ENCODE assay signal across 19 cellular contexts in genomic region chr4:41320786-41321185, GRCh38.
DNase-seq lines count a peak whose midpoint lies in the region; ATAC-seq, FAIRE-seq and TF ChIP-seq lines count a peak whose summit lies in the region.
"Had no signal": no experiment of that assay in that cellular context is flagged by ENCODE, and none has a peak within 500 bp of the region (broad histone marks: within the 10 kb centered on the region; RNA-seq: fewer than 3 reads in every experiment).

No MANE protein-coding gene starts in this region.

- H2AFZ ChIP-seq in HCT116 (ENCODE audit: low read depth, low read length, poor library complexity, severe bottlenecking): peak overlapping the region; percentile 6

- H3K4me1 ChIP-seq in HCT116 (ENCODE audit: control insufficient read depth in 1 of 2, insufficient read depth in 2 of 2, low read length in 2 of 2): peaks cover 15 to 34% of the 10 kb centered on the region in 2 experiments
- peaks cover 26% of the 10 kb centered on the region for H3K4me1 ChIP-seq in RWPE2 (ENCODE audit: insufficient read depth, poor library complexity, severe bottlenecking)
- H3K4me1 ChIP-seq in prostate gland (replicated peaks): peaks cover 6% of the 10 kb centered on the region

- TF ChIP-seq CTCF in 22Rv1 (IDR thresholded peaks at IDR 0.05) (no peak), HCT116 (IDR thresholded peaks at IDR 0.05 in 2 of 3, conservative IDR thresholded peaks at IDR 0.05 in 1 of 3; ENCODE audit: borderline replicate concordance in 1 of 3, insufficient read depth in 1 of 3, low read depth in 2 of 3, low read length in 2 of 3) (no peak), RWPE2 (IDR thresholded peaks at IDR 0.05; ENCODE audit: poor library complexity, severe bottlenecking) (no peak), prostate gland (IDR thresholded peaks at IDR 0.05) (no peak), D721Med (IDR thresholded peaks at IDR 0.05; ENCODE audit: insufficient read depth, missing control alignments) (no peak)

- H3K4me2 ChIP-seq in HCT116 (ENCODE audit: low read length): peak overlapping the region; percentile 46; the same call in 1 of the 2 replicates
- H3K4me2 ChIP-seq: KMS-11 had no signal

- WGBS in prostate gland: 76% methylated on average over 1 of the region's 1 CpG

- H3K4me1 Mint-ChIP-seq in activated CD8-positive, alpha-beta memory T cell treated with anti-CD3 and anti-CD28 coated beads, Interleukin-2, amount 10 ng/mL, durations not matched to agents 7 days and 5 days: no peaks in the 10 kb centered on the region
- H3K4me1 Mint-ChIP-seq: CD14-positive monocyte; CD4-positive, alpha-beta memory T cell had no signal

- no peak overlapping the region for H3K27ac Mint-ChIP-seq in activated CD8-positive, alpha-beta memory T cell treated with anti-CD3 and anti-CD28 coated beads, Interleukin-2, amount 10 ng/mL, durations not matched to agents 7 days and 5 days
- H3K27ac Mint-ChIP-seq: CD14-positive monocyte; CD4-positive, alpha-beta memory T cell had no signal

- H3K4me3 Mint-ChIP-seq in activated CD8-positive, alpha-beta memory T cell treated with anti-CD3 and anti-CD28 coated beads, Interleukin-2, amount 10 ng/mL, durations not matched to agents 7 days and 5 days: no peak overlapping the region
- H3K4me3 Mint-ChIP-seq: CD14-positive monocyte; CD4-positive, alpha-beta memory T cell had no signal

- no peaks in the 10 kb centered on the region for H4K20me1 ChIP-seq in HCT116 (ENCODE audit: insufficient read depth)

- POLR2A ChIA-PET in HCT116 (lab: Charles Lee): no interaction called here

- no peaks in the 10 kb centered on the region for H3K79me2 ChIP-seq in HCT116 (ENCODE audit: insufficient read depth, low read length)

- H3K27ac ChIP-seq in 22Rv1 (peak overlapping the region; percentile 97), HCT116 (ENCODE audit: low read depth, low read length) (no peak overlapping the region), RWPE2 (ENCODE audit: poor library complexity, severe bottlenecking) (peak overlapping the region; percentile 89), prostate gland (peak overlapping the region; percentile 26 to 63)
- H3K27ac ChIP-seq: HL-60, KMS-11 had no signal

- no peaks in the 10 kb centered on the region for H3K9me3 Mint-ChIP-seq in activated CD8-positive, alpha-beta memory T cell treated with anti-CD3 and anti-CD28 coated beads, Interleukin-2, amount 10 ng/mL, durations not matched to agents 7 days and 5 days (ENCODE audit: low read depth)

- no peak for FAIRE-seq in D721Med (lab: Jason Lieb, UNC)
- FAIRE-seq: G401.6, GM12891, GM18507, H1 had no signal

- no peak for TF ChIP-seq POLR2A in HCT116 (IDR thresholded peaks at IDR 0.05; ENCODE audit: borderline replicate concordance, extremely low read depth, insufficient read depth, insufficient read length)
- TF ChIP-seq POLR2A in prostate gland (IDR thresholded peaks at IDR 0.05): no peak

- no TSS peak for BruUV-seq in HCT116 (replicated peaks; lab: Mats Ljungman, UMichigan)

- CTCF ChIA-PET in HCT116 (lab: Charles Lee): no interaction called here
- CTCF ChIA-PET in activated CD8-positive, alpha-beta memory T cell treated with anti-CD3 and anti-CD28 coated beads, Interleukin-2, amount 10 ng/mL, durations not matched to agents 7 days and 5 days (lab: Charles Lee): no interaction called here

- H3K4me3 ChIP-seq in HCT116 (replicated peaks in 1 of 2; ENCODE audit: low read depth in 1 of 2, low read length in 2 of 2): no peak overlapping the region
- no peak overlapping the region for H3K4me3 ChIP-seq in RWPE2 (ENCODE audit: severe bottlenecking)
- H3K4me3 ChIP-seq in prostate gland: no peak overlapping the region
- H3K4me3 ChIP-seq: HAP-1 had no signal

- H3K9ac ChIP-seq in HCT116 (ENCODE audit: low read length): no peak overlapping the region
- H3K9ac ChIP-seq: KMS-11 had no signal

- no peak for TF ChIP-seq RAD21 in HCT116 (IDR thresholded peaks at IDR 0.05; ENCODE audit: low read depth)

- ATAC-seq in HCT116 (no peak), RWPE2 (ENCODE audit: low read depth) (peak; percentile 32; the same call in 2 of the 3 replicates), HG03139 (IDR thresholded peaks at IDR 0.05; ENCODE audit: unreplicated experiment) (no peak)
- ATAC-seq in activated CD8-positive, alpha-beta memory T cell treated with anti-CD3 and anti-CD28 coated beads, Interleukin-2, amount 10 ng/mL, durations not matched to agents 7 days and 5 days: no peak

- H3K27me3 Mint-ChIP-seq in activated CD8-positive, alpha-beta memory T cell treated with anti-CD3 and anti-CD28 coated beads, Interleukin-2, amount 10 ng/mL, durations not matched to agents 7 days and 5 days: no peaks in the 10 kb centered on the region

- RAD21 ChIA-PET in HCT116 (lab: Charles Lee; ENCODE audit: low non-redundant PET in 1 of 2, low total read pairs in 2 of 2, uncharacterized antibody in 2 of 2, unreplicated experiment in 2 of 2): no interaction called here

- 0 out of 4 replicates have a peak, but pooled peaks cover 0 to 10% of the 10 kb centered on the region in 2 experiments for H3K9me3 ChIP-seq in HCT116 (ENCODE audit: control insufficient read depth in 1 of 2, insufficient read depth in 1 of 2, low read depth in 1 of 2, low read length in 2 of 2)
- peaks cover 3% of the 10 kb centered on the region for H3K9me3 ChIP-seq in RWPE2 (ENCODE audit: severe bottlenecking)
- H3K9me3 ChIP-seq in prostate gland: no peaks in the 10 kb centered on the region

- no peaks in the 10 kb centered on the region for H3K36me3 Mint-ChIP-seq in activated CD8-positive, alpha-beta memory T cell treated with anti-CD3 and anti-CD28 coated beads, Interleukin-2, amount 10 ng/mL, durations not matched to agents 7 days and 5 days
- H3K36me3 Mint-ChIP-seq: CD14-positive monocyte; CD4-positive, alpha-beta memory T cell had no signal

- H3K36me3 ChIP-seq in HCT116 (ENCODE audit: control insufficient read depth in 1 of 2, insufficient read depth in 2 of 2, low read length in 2 of 2): 0 out of 4 replicates have a peak, but pooled peaks cover 0 to 4% of the 10 kb centered on the region in 2 experiments
- H3K36me3 ChIP-seq in RWPE2 (ENCODE audit: low read depth): no peaks in the 10 kb centered on the region
- no peaks in the 10 kb centered on the region for H3K36me3 ChIP-seq in prostate gland
- H3K36me3 ChIP-seq: HAP-1 had no signal

- H3K27me3 ChIP-seq in HCT116 (ENCODE audit: insufficient read depth, low read length) (no peaks in the 10 kb centered on the region), RWPE2 (ENCODE audit: insufficient read depth, poor library complexity, severe bottlenecking) (no peaks in the 10 kb centered on the region), prostate gland (replicated peaks; ENCODE audit: insufficient read depth) (no peaks in the 10 kb centered on the region)

- intact Hi-C loops in HCT116 (cut with micrococcal nuclease) (no loop called here), prostate gland (cut with DNase I) (no loop called here)

- H3K9me2 ChIP-seq in HCT116 (ENCODE audit: insufficient read depth): no peaks in the 10 kb centered on the region

- DNase-seq in HCT116 (ENCODE audit: low read depth, low spot score) (no peak), RWPE2 (ENCODE audit: low spot score) (no peak), prostate gland (ENCODE audit: low spot score) (no peak), D721Med (ENCODE audit: insufficient read length, low spot score) (no peak), AG08395 (ENCODE audit: low spot score) (no peak)
- no peak for DNase-seq in activated CD8-positive, alpha-beta memory T cell treated with anti-CD3 and anti-CD28 coated beads, Interleukin-2, amount 10 ng/mL, durations not matched to agents 7 days and 5 days
- DNase-seq: ACHN; AML-193; CD4-positive, alpha-beta memory T cell had no signal

TF ChIP-seq in HCT116, 20 proteins besides CTCF, POLR2A, EP300 and RAD21:
- TF ChIP-seq SIN3A (IDR thresholded peaks at IDR 0.05; ENCODE audit: low read depth) (no peak), ZBTB33 (IDR thresholded peaks at IDR 0.05; ENCODE audit: extremely low read depth, insufficient replicate concordance, low read length) (no peak), SRF (IDR thresholded peaks at IDR 0.05; ENCODE audit: low read depth) (no peak), TCF7L2 (IDR thresholded peaks at IDR 0.05; ENCODE audit: borderline replicate concordance, extremely low read depth, insufficient read depth, insufficient read length) (no peak), YY1 (IDR thresholded peaks at IDR 0.05; ENCODE audit: extremely low read depth, insufficient replicate concordance, low read depth, low read length) (no peak), ATF3 (IDR thresholded peaks at IDR 0.05) (no peak), MAX (IDR thresholded peaks at IDR 0.05) (no peak)
TF ChIP-seq in HCT116: peak in this region for 0.
